ENCODE assay signal across 8 cellular contexts in the genomic region with DNA sequence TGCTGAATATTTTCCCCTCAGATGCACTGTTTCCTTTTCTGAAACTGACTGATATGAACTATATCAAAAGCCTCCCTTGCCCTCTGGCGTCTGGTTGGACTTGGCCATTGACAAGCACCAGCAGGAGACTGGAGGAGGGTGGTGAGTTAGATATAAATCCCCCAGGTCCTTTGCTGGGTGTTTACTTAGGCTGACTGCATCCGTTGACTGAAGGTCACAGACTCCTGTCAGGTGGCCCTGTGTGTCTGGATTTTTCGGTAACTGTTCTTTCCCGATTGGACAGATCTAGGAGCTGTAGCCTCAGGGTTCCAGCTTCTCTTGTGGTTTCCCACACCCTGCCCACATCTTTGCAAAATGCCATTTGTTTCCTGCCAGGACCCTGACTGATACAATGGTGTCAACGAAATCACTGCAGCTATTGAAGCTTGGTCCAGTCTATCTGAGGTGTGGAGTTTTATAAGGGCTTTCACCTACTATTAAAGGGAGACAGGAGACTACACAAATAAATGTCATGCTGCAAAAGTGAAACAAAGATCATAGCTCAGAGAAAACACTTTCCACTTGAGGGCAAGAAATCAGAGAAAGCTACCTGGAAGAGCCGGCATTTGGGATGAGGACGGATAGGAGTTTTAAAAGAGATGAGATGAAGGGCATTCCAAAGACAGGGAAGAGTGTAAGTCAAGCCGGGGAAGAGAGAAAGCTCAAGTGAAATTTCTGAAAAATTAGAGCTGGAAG. TPM values are rescaled to one million over a fixed set of nuclear protein-coding genes. Genes with fewer than 3 reads are reported as not detected.
DNase-seq lines count a peak whose midpoint lies in the region; ATAC-seq, FAIRE-seq and TF ChIP-seq lines count a peak whose summit lies in the region.

No MANE protein-coding gene starts in this region.

- peak overlapping the region; percentile 93 for H3K27ac Mint-ChIP-seq in Calu3 (ENCODE audit: unreplicated experiment)
- peak overlapping the region; percentile 82 to 93 for H3K27ac Mint-ChIP-seq in activated naive CD4-positive, alpha-beta T cell treated with anti-CD3 and anti-CD28 coated beads, Interleukin-2, amount 50 U/mL, for 72 hours

- H3K79me2 ChIP-seq in KMS-11 (ENCODE audit: insufficient read depth, low read depth) (peaks cover 9% of the 10 kb centered on the region; the same call in 1 of the 2 replicates), keratinocyte (ENCODE audit: control insufficient read depth, insufficient read depth, low read length) (peaks cover 7% of the 10 kb centered on the region)

- H3K36me3 Mint-ChIP-seq in Calu3 (ENCODE audit: insufficient read depth, unreplicated experiment), result peaks cover 41% of the 10 kb centered on the region
- no peaks in the 10 kb centered on the region for H3K36me3 Mint-ChIP-seq in activated naive CD4-positive, alpha-beta T cell treated with anti-CD3 and anti-CD28 coated beads, Interleukin-2, amount 50 U/mL, for 72 hours

- intact Hi-C loops in Calu3 (cut with micrococcal nuclease; ENCODE audit: unreplicated experiment), result loop anchor here (1.0 to 2.0 kb wide), 3 partner anchors 68 to 248 kb away; no protein-coding TSS in a partner anchor

- TF ChIP-seq EP300 in tibial nerve (IDR thresholded peaks at IDR 0.05), result no peak

- 43% methylated on average over 8 of the region's 8 CpGs for WGBS in tibial nerve, 2 donors

- DNase-seq in Calu3 (peak; percentile 50), keratinocyte (ENCODE audit: low read depth, low spot score) (no peak), tibial nerve (ENCODE audit: low spot score in 2 of 2) (no peak), NCI-H2029 (lab: John Stamatoyannopoulos, UW) (no peak), GM19239 (ENCODE audit: insufficient read length, low spot score) (no peak)
- no peak for DNase-seq in activated naive CD4-positive, alpha-beta T cell treated with anti-CD3 and anti-CD28 coated beads, Interleukin-2, amount 50 U/mL, for 72 hours (ENCODE audit: low spot score in 2 of 2)
- no peak for DNase-seq in stimulated activated naive CD4-positive, alpha-beta T cell (lab: John Stamatoyannopoulos, UW)

- dilution Hi-C loops in keratinocyte (cut with MboI; ENCODE audit: extremely low pct_ligation_motif_present, low sequenced_read_pairs), result no loop called here

- H3K9me3 ChIP-seq in keratinocyte (ENCODE audit: control insufficient read depth, low read depth, low read length) (no peaks in the 10 kb centered on the region), tibial nerve (peaks cover 0 to 4% (median 0%) of the 10 kb centered on the region in 4 donors)

- H3K36me3 ChIP-seq in KMS-11 (ENCODE audit: insufficient read depth), result no peaks in the 10 kb centered on the region
- no peaks in the 10 kb centered on the region for H3K36me3 ChIP-seq in keratinocyte (ENCODE audit: control insufficient read depth in 2 of 2, extremely low read depth in 1 of 2, insufficient read depth in 2 of 2, low read length in 2 of 2)
- H3K36me3 ChIP-seq in tibial nerve, result no peaks in the 10 kb centered on the region

- H3K27me3 ChIP-seq in KMS-11 (ENCODE audit: insufficient read depth, low read depth) (no peaks in the 10 kb centered on the region), keratinocyte (ENCODE audit: control insufficient read depth, extremely low read depth, insufficient read depth, low read length) (no peaks in the 10 kb centered on the region), tibial nerve (no peaks in the 10 kb centered on the region)

- H3K9me3 Mint-ChIP-seq in Calu3 (ENCODE audit: low read depth, unreplicated experiment), result no peaks in the 10 kb centered on the region
- peaks cover 0 to 4% of the 10 kb centered on the region in 2 donors for H3K9me3 Mint-ChIP-seq in activated naive CD4-positive, alpha-beta T cell treated with anti-CD3 and anti-CD28 coated beads, Interleukin-2, amount 50 U/mL, for 72 hours

- H4K20me1 ChIP-seq in KMS-11 (ENCODE audit: insufficient read depth) (no peaks in the 10 kb centered on the region), keratinocyte (ENCODE audit: control insufficient read depth, extremely low read depth, insufficient read depth, low read length) (no peaks in the 10 kb centered on the region)

- BruUV-seq in Calu3 (replicated peaks; lab: Mats Ljungman, UMichigan), result no TSS peak

- H3K4me3 Mint-ChIP-seq in Calu3 (ENCODE audit: low read depth, unreplicated experiment), result peak overlapping the region; percentile 88

- no peak for ATAC-seq in activated naive CD4-positive, alpha-beta T cell treated with anti-CD3 and anti-CD28 coated beads, Interleukin-2, amount 50 U/mL, for 72 hours

- TF ChIP-seq CTCF in Calu3 (IDR thresholded peaks at IDR 0.05; ENCODE audit: unreplicated experiment) (no peak), KMS-11 (conservative IDR thresholded peaks at IDR 0.05; ENCODE audit: low read depth, low read length) (no peak), keratinocyte (optimal IDR thresholded peaks at IDR 0.05 in 1 of 3, IDR thresholded peaks at IDR 0.05 in 1 of 3, conservative IDR thresholded peaks at IDR 0.05 in 1 of 3; ENCODE audit: extremely low read depth in 1 of 3, insufficient read depth in 2 of 3, low read length in 3 of 3) (peak in 2 of 3 experiments; percentile 2 to 16), tibial nerve (IDR thresholded peaks at IDR 0.05) (no peak)

- no peaks in the 10 kb centered on the region for H3K9me1 ChIP-seq in keratinocyte (ENCODE audit: control insufficient read depth, extremely low read depth, insufficient read depth, low read length)

- H3K4me3 ChIP-seq in KMS-11 (IDR thresholded peaks at IDR 0.05; ENCODE audit: insufficient read depth, low read depth, low read length) (no peak overlapping the region), keratinocyte (ENCODE audit: control insufficient read depth in 2 of 3, extremely low read depth in 1 of 3, insufficient read depth in 2 of 3, low read depth in 1 of 3, low read length in 3 of 3) (peak overlapping the region; percentile 67 to 86 (median 78)), tibial nerve (peak overlapping the region in 3 of 4 donors; percentile 45 to 86 (median 73))

- peak overlapping the region; percentile 84; the same call in 1 of the 2 replicates for H2AFZ ChIP-seq in KMS-11 (ENCODE audit: low read depth)
- peak overlapping the region; percentile 90 for H2AFZ ChIP-seq in keratinocyte (ENCODE audit: control insufficient read depth, low read length)

- CTCF ChIA-PET in Calu3 (lab: Charles Lee), result interaction anchor here (0.5 to 2.2 kb wide), 6 partner anchors 65 to 248 kb away, joined by 3 to 6 read pairs (median 4); no protein-coding TSS in a partner anchor

- H3K4me1 ChIP-seq in KMS-11 (ENCODE audit: low read depth, poor library complexity, severe bottlenecking) (peaks cover 15% of the 10 kb centered on the region), keratinocyte (ENCODE audit: control insufficient read depth, extremely low read depth, insufficient read depth, low read length) (peaks cover 19% of the 10 kb centered on the region), tibial nerve (peaks cover 0 to 37% (median under 1%) of the 10 kb centered on the region in 4 donors)

- FAIRE-seq in keratinocyte (lab: Jason Lieb, UNC) (peak; percentile 77), GM19239 (lab: Jason Lieb, UNC) (no peak)

- no peak overlapping the region for H3K27ac ChIP-seq in KMS-11
- H3K27ac ChIP-seq in keratinocyte (ENCODE audit: control insufficient read depth, insufficient read depth, low read length), result no peak overlapping the region
- peak overlapping the region in 3 of 4 donors; percentile 63 to 95 (median 79) for H3K27ac ChIP-seq in tibial nerve

- H3K4me1 Mint-ChIP-seq in Calu3 (ENCODE audit: low read depth, unreplicated experiment), result peaks cover 17% of the 10 kb centered on the region

- H3K27me3 Mint-ChIP-seq in Calu3 (ENCODE audit: unreplicated experiment), result no peaks in the 10 kb centered on the region

- TF ChIP-seq POLR2A in tibial nerve (IDR thresholded peaks at IDR 0.05), result no peak

- no peak overlapping the region; the same call in 1 of the 2 replicates for H3K9ac ChIP-seq in KMS-11
- H3K9ac ChIP-seq in keratinocyte (ENCODE audit: control insufficient read depth, extremely low read depth, insufficient read depth, low read length), result peak overlapping the region; percentile 80

- peak overlapping the region; percentile 71 for H3K4me2 ChIP-seq in KMS-11
- H3K4me2 ChIP-seq in keratinocyte (ENCODE audit: control insufficient read depth, extremely low read depth, insufficient read depth, low read depth, low read length), result peak overlapping the region; percentile 94

RNA-seq across cellular contexts. Expression of a gene that starts 1.5 kb away (rescaled TPM):
- 13.4 and 14.2 TPM in 2 replicates for total RNA-seq in Calu3 (2022)
- total RNA-seq in activated naive CD4-positive, alpha-beta T cell treated with anti-CD3 and anti-CD28 coated beads, Interleukin-2, amount 50 U/mL, for 72 hours, result 1 to 10 TPM; 6.3 to 8.4 TPM
- polyA plus RNA-seq in keratinocyte, result 2.1 to 3.2 TPM (median 2.6 TPM) in 3 replicates
- polyA plus RNA-seq in keratinocyte (2011; ENCODE audit: low read depth), result 3.4 TPM
- 1.4 and 2.4 TPM in 2 replicates for polyA plus RNA-seq in keratinocyte (2011; cell fraction: cytosol; rRNA removed)
- polyA plus RNA-seq in keratinocyte (2011; cell fraction: nucleus; rRNA removed), result 3.3 and 3.6 TPM in 2 replicates
- polyA plus RNA-seq in keratinocyte (2012; ENCODE audit: low replicate concordance), result 2.6 and 2.9 TPM in 2 replicates
- polyA minus RNA-seq in keratinocyte, result 3.7 to 11.3 TPM (median 7.8 TPM) in 3 replicates
- polyA minus RNA-seq in keratinocyte (2011; cell fraction: cytosol; rRNA and poly(A)+ RNA removed), result 2.5 TPM
- 7.3 and 14.6 TPM in 2 replicates for polyA minus RNA-seq in keratinocyte (2011; cell fraction: nucleus; rRNA and poly(A)+ RNA removed)
- 10 to 100 TPM; 15.7 to 23.3 (median 19.4) TPM for total RNA-seq in tibial nerve

Comparison
In these comparisons a context has a peak if more than half of its experiments do, and no peak if none do; other contexts are left out.
1. CTCF ChIP-seq: peak in keratinocyte (2 of 3); none in Calu3 (single experiment), KMS-11 (single experiment) and tibial nerve (0 of 5).
2. H3K27ac ChIP-seq: peak in tibial nerve (3 of 4); none in KMS-11 (single experiment) and keratinocyte (single experiment).